ENCODE assay signal across 16 cellular contexts in genomic region chr11:64001552-64002427, GRCh38. TPM values are rescaled to one million over a fixed set of nuclear protein-coding genes. Genes with fewer than 3 reads are reported as not detected.
DNase-seq lines count a peak whose midpoint lies in the region; ATAC-seq and TF ChIP-seq lines count a peak whose summit lies in the region.
"Had no signal": no experiment of that assay in that cellular context is flagged by ENCODE, and none has a peak within 500 bp of the region (broad histone marks: within the 10 kb centered on the region; RNA-seq: fewer than 3 reads in every experiment).

No MANE protein-coding gene starts in this region.

- intact Hi-C loops in dorsolateral prefrontal cortex (cut with DNase I), result loop anchor here (2.0 to 5.0 kb wide), 2 partner anchors 33 to 36 kb away; partner anchors contain the start of gene FLRT1 (in 2 of the 2)

- DNase-seq in ELR (ENCODE audit: low read depth) (peak; percentile 30), RPMI7951 (ENCODE audit: low read depth) (peak; percentile 29), fibroblast of pulmonary artery (ENCODE audit: low read depth) (peak; percentile 57), renal cortical epithelial cell (ENCODE audit: low read depth) (peak; percentile 43), dorsolateral prefrontal cortex (no peak), LoVo (ENCODE audit: low spot score) (no peak), amygdala (lab: John Stamatoyannopoulos, UW) (no peak)
- DNase-seq: activated CD4-positive, alpha-beta T cell treated with anti-CD3 and anti-CD28 coated beads, Interleukin-2, amount 50 U/mL, for 4 hours; DMS79; MM.1S; NCI-H524 treated with DMSO at 0.1 percent for 48 hours had no signal

- peak overlapping the region in 2 of 59 donors; percentile 10 to 72 for H3K27ac ChIP-seq in dorsolateral prefrontal cortex
- H3K27ac ChIP-seq: coronary artery, SK-N-MC, suprapubic skin had no signal

- H3K4me3 ChIP-seq in fibroblast of pulmonary artery (replicated peaks; ENCODE audit: low read depth, low read length) (no peak overlapping the region), dorsolateral prefrontal cortex (no peak overlapping the region)
- H3K4me3 ChIP-seq: SK-N-MC had no signal

- no peak for ATAC-seq in GM21515 (IDR thresholded peaks at IDR 0.05; ENCODE audit: unreplicated experiment)
- ATAC-seq: left lobe of liver had no signal

- H3K27me3 ChIP-seq in dorsolateral prefrontal cortex, result no peaks in the 10 kb centered on the region
- H3K27me3 ChIP-seq: suprapubic skin had no signal

- TF ChIP-seq CTCF in fibroblast of pulmonary artery (IDR thresholded peaks at IDR 0.05; ENCODE audit: low read length, missing control alignments) (no peak), dorsolateral prefrontal cortex (IDR thresholded peaks at IDR 0.05 in 54 of 56, conservative IDR thresholded peaks at IDR 0.05 in 2 of 56; ENCODE audit: low read depth in 1 of 56, partially characterized antibody in 56 of 56) (no peak)

RNA-seq across cellular contexts. Expression of gene OTUB1, which starts 15.6 kb away (rescaled TPM):
- 80.3 and 83.6 TPM in 2 replicates for total RNA-seq in RPMI7951 (2014; rRNA removed; shearing (Covaris generic))
- total RNA-seq in renal cortical epithelial cell (55.7 and 71.0 TPM in 2 replicates), dorsolateral prefrontal cortex (100 to 1,000 TPM in 104 of 120 experiments, 10 to 100 TPM in 16; 68.7 to 167 (median 128) TPM)

RNA-seq across cellular contexts. Expression of gene COX8A, which starts 27.4 kb away (rescaled TPM):
- 1,061 and 1,166 TPM in 2 replicates for total RNA-seq in RPMI7951 (2014; rRNA removed; shearing (Covaris generic))
- 257 and 350 TPM in 2 replicates for total RNA-seq in renal cortical epithelial cell
- total RNA-seq in dorsolateral prefrontal cortex, result 100 to 1,000 TPM; 169 to 367 (median 264) TPM

RNA-seq across cellular contexts. Expression of gene FLRT1, which starts 33.9 kb away (rescaled TPM):
- total RNA-seq in RPMI7951 (2014; rRNA removed; shearing (Covaris generic)), result under 0.01 TPM in 2 replicates
- total RNA-seq in renal cortical epithelial cell (0.05 TPM in 1 of 2 replicates, not detected in the other), dorsolateral prefrontal cortex (10 to 100 TPM in 101 of 120 experiments, 1 to 10 TPM in 19; 5.1 to 24.0 (median 13.6) TPM)
- total RNA-seq: left lobe of liver, suprapubic skin had no signal

Comparison
In these comparisons a context has a peak if more than half of its experiments do, and no peak if none do; other contexts are left out.
1. DNase-seq: peak in ELR (single experiment), RPMI7951 (single experiment), fibroblast of pulmonary artery (single experiment) and renal cortical epithelial cell (single experiment); none in dorsolateral prefrontal cortex (0 of 10), LoVo (single experiment) and amygdala (0 of 56).